ENCODE assay signal across 1 cellular context in genomic region chr7:17370901-17371550, GRCh38.
TF ChIP-seq lines count a peak whose summit lies in the region.

No MANE protein-coding gene starts in this region.

TF ChIP-seq in IMR-90, 13 proteins besides CTCF, POLR2A, EP300 and RAD21:
- no peak for TF ChIP-seq ELK1 (IDR thresholded peaks at IDR 0.05; ENCODE audit: borderline replicate concordance, low read depth, low read length)
- no peak for TF ChIP-seq MAZ (IDR thresholded peaks at IDR 0.05; ENCODE audit: borderline replicate concordance, low read depth, low read length)
- no peak for TF ChIP-seq SMC3 (IDR thresholded peaks at IDR 0.05; ENCODE audit: low read depth, low read length)
- no peak for TF ChIP-seq BHLHE40 (IDR thresholded peaks at IDR 0.05; ENCODE audit: low read depth, low read length)
- no peak for TF ChIP-seq NFE2L2 (IDR thresholded peaks at IDR 0.05; ENCODE audit: low read depth, low read length)
- no peak for TF ChIP-seq MXI1 (IDR thresholded peaks at IDR 0.05; ENCODE audit: borderline replicate concordance, low read depth, low read length)
- TF ChIP-seq USF2 (IDR thresholded peaks at IDR 0.05; ENCODE audit: low read depth, low read length): no peak
- TF ChIP-seq CHD1 (IDR thresholded peaks at IDR 0.05; ENCODE audit: low read depth, low read length): no peak
- TF ChIP-seq RCOR1 (IDR thresholded peaks at IDR 0.05; ENCODE audit: insufficient replicate concordance, low read length): no peak
- no peak for TF ChIP-seq RFX5 (IDR thresholded peaks at IDR 0.05; ENCODE audit: low read depth, low read length)
